ENCODE assay signal across 13 cellular contexts in the genomic region with DNA sequence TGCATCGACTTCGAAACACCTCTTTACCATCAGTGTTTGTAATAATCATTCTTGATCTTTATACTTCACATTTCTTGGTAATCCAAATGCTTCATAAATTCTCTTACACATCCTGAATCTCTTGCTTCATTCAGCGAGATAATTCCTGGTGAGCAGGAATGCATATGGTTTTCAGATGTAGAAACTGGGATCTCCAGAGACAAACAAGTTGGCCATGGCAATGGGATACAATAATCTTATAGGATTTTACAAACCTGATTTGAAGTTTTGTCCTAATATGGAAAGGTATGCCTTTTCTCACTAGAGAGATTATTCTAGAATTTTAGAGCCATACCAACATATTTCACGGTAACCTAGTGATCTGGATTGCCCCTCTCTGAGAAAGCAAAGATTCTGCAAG. TPM values are rescaled to one million over a fixed set of nuclear protein-coding genes. Genes with fewer than 3 reads are reported as not detected.
A peak's percentile ranks its signal among the peaks of the same experiment; 100 is the strongest.
DNase-seq lines count a peak whose midpoint lies in the region; ATAC-seq and TF ChIP-seq lines count a peak whose summit lies in the region.
"Had no signal": no experiment of that assay in that cellular context is flagged by ENCODE, and none has a peak within 500 bp of the region (broad histone marks: within the 10 kb centered on the region; RNA-seq: fewer than 3 reads in every experiment).

No MANE protein-coding gene starts in this region.

- H3K4me1 ChIP-seq in HUES64 (ENCODE audit: insufficient read depth, low read length) = peaks cover 49% of the 10 kb centered on the region
- H3K4me1 ChIP-seq in breast epithelium = no peaks in the 10 kb centered on the region
- peaks cover 0 to 78% (median 42%) of the 10 kb centered on the region in 4 donors for H3K4me1 ChIP-seq in tibial artery

- H3K27ac ChIP-seq in HUES64 (ENCODE audit: low read depth, low read length) (peak overlapping the region; percentile 81; the same call in 1 of the 2 replicates), breast epithelium (peak overlapping the region; percentile 77 to 95), tibial artery (peak overlapping the region; percentile 83 to 91)

- TF ChIP-seq CTCF in breast epithelium (IDR thresholded peaks at IDR 0.05) (no peak), tibial artery (IDR thresholded peaks at IDR 0.05) (no peak)

- H3K27me3 ChIP-seq in HUES64 (ENCODE audit: insufficient read depth, low read length) (no peaks in the 10 kb centered on the region), breast epithelium (no peaks in the 10 kb centered on the region), tibial artery (no peaks in the 10 kb centered on the region)

- no peak for DNase-seq in breast epithelium (ENCODE audit: low spot score in 2 of 2)
- peak; percentile 20 for DNase-seq in kidney tubule cell (ENCODE audit: low spot score)
- DNase-seq in tibial artery = no peak
- DNase-seq in HUDEP-2 (lab: John Stamatoyannopoulos, UW; ENCODE audit: unreplicated experiment in 76 of 76) = no peak
- no peak for DNase-seq in 8988T
- DNase-seq in NOMO-1 treated with DMSO at 0.1 percent for 48 hours (lab: John Stamatoyannopoulos, UW; ENCODE audit: unreplicated experiment) = no peak
- DNase-seq: activated CD4-positive, alpha-beta T cell treated with anti-CD3 and anti-CD28 coated beads for 36 hours; NCI-H2171; retina; SIG-M5 had no signal

- ATAC-seq in GM21723 (IDR thresholded peaks at IDR 0.05; ENCODE audit: unreplicated experiment) = no peak
- ATAC-seq: activated CD4-positive, alpha-beta T cell treated with anti-CD3 and anti-CD28 coated beads for 36 hours; esophagus mucosa had no signal

- peak overlapping the region; percentile 10; the same call in 1 of the 2 replicates for H3K9ac ChIP-seq in HUES64 (ENCODE audit: low read depth, low read length)

- H3K4me3 ChIP-seq in HUES64 (ENCODE audit: low read length) (no peak overlapping the region), breast epithelium (peak overlapping the region in 1 of 3 donors; percentile 26), tibial artery (peak overlapping the region; percentile 11 to 12)

- WGBS in HUES64 = 83% methylated on average over 4 of the region's 4 CpGs

- intact Hi-C loops in breast epithelium (cut with DNase I; ENCODE audit: low total_unique reads) (no loop called here), tibial artery (cut with DNase I; ENCODE audit: low total_unique reads) (no loop called here)

- H3K9me3 ChIP-seq in HUES64 (ENCODE audit: insufficient read depth, low read depth, low read length) (no peaks in the 10 kb centered on the region), breast epithelium (no peaks in the 10 kb centered on the region), tibial artery (no peaks in the 10 kb centered on the region)

- no peak for TF ChIP-seq POLR2A in breast epithelium (IDR thresholded peaks at IDR 0.05)

- no peaks in the 10 kb centered on the region for H3K36me3 ChIP-seq in HUES64 (ENCODE audit: insufficient read depth, low read length)
- H3K36me3 ChIP-seq in breast epithelium = no peaks in the 10 kb centered on the region
- no peaks in the 10 kb centered on the region for H3K36me3 ChIP-seq in tibial artery

RNA-seq across cellular contexts. Expression of a gene that starts 13.0 kb away (rescaled TPM):
- polyA plus RNA-seq in HUES64 (2013, experiment 1 of 2) = 15.5 TPM
- 12.7 TPM for polyA plus RNA-seq in HUES64 (2013, experiment 2 of 2)
- total RNA-seq in breast epithelium = 10 to 100 TPM in 2 of 3 donors, 1 to 10 TPM in 1; 5.8 to 18.6 (median 13.4) TPM

RNA-seq across cellular contexts. Expression of a gene that starts 13.6 kb away (rescaled TPM):
- 711 TPM for polyA plus RNA-seq in HUES64 (2013, experiment 1 of 2)
- 820 TPM for polyA plus RNA-seq in HUES64 (2013, experiment 2 of 2)
- 1,000 to 10,000 TPM; 1,431 to 8,681 (median 2,067) TPM for total RNA-seq in breast epithelium
